In genomic region chr2:237321746-237322145, GRCh38 we compare ENCODE assay signal across 22 cellular contexts.
DNase-seq lines count a peak whose midpoint lies in the region; ATAC-seq and TF ChIP-seq lines count a peak whose summit lies in the region.
"Had no signal": no experiment of that assay in that cellular context is flagged by ENCODE, and none has a peak within 500 bp of the region (broad histone marks: within the 10 kb centered on the region; RNA-seq: fewer than 3 reads in every experiment).

No MANE protein-coding gene starts in this region.

- H3K9ac ChIP-seq in adipocyte (ENCODE audit: low read length), result peak overlapping the region; percentile 60
- H3K9ac ChIP-seq: KMS-11, neural progenitor cell had no signal

- H3K36me3 ChIP-seq in adipocyte (ENCODE audit: control insufficient read depth, insufficient read depth, low read length, severe bottlenecking) (peaks cover 49% of the 10 kb centered on the region), heart left ventricle (peaks cover 0 to 12% (median 0%) of the 10 kb centered on the region in 9 donors), thyroid gland (no peaks in the 10 kb centered on the region), mucosa of descending colon (ENCODE audit: low read depth) (no peaks in the 10 kb centered on the region)
- H3K36me3 ChIP-seq: HAP-1, neural progenitor cell had no signal

- no peaks in the 10 kb centered on the region for H3K9me3 Mint-ChIP-seq in osteocyte (ENCODE audit: unreplicated experiment)
- H3K9me3 Mint-ChIP-seq: activated T-helper 2 cell treated with anti-CD3 and anti-CD28 coated beads, Interferon-gamma antibody, Interleukin-2, Interleukin-4, amounts not matched to agents 10 μg/mL and 5 μg/mL and 100 μg/mL, durations not matched to agents 14 hours and 24 hours and 36 hours; immature natural killer cell; neural progenitor cell had no signal

- no peaks in the 10 kb centered on the region for H3K27me3 Mint-ChIP-seq in osteocyte (ENCODE audit: unreplicated experiment)

- H3K4me3 Mint-ChIP-seq in osteocyte (ENCODE audit: unreplicated experiment), result no peak overlapping the region
- H3K4me3 Mint-ChIP-seq: activated CD8-positive, alpha-beta T cell treated with anti-CD3 and anti-CD28 coated beads, Interleukin-2, amount 10 ng/mL, durations not matched to agents 7 days and 5 days; immature natural killer cell; neural progenitor cell had no signal

- peak overlapping the region; percentile 10 to 92 (median 54) for H3K27ac ChIP-seq in heart left ventricle
- H3K27ac ChIP-seq in thyroid gland, result peak overlapping the region in 2 of 3 donors; percentile 57 to 69
- H3K27ac ChIP-seq: KMS-11, neural progenitor cell, SJSA1 had no signal

- peak overlapping the region; percentile 50 for H3K27ac Mint-ChIP-seq in osteocyte (ENCODE audit: unreplicated experiment)
- H3K27ac Mint-ChIP-seq: activated CD8-positive, alpha-beta T cell treated with anti-CD3 and anti-CD28 coated beads, Interleukin-2, amount 10 ng/mL, durations not matched to agents 7 days and 5 days; activated T-helper 2 cell treated with anti-CD3 and anti-CD28 coated beads, Interferon-gamma antibody, Interleukin-2, Interleukin-4, amounts not matched to agents 10 μg/mL and 5 μg/mL and 100 μg/mL, durations not matched to agents 14 hours and 24 hours and 36 hours; immature natural killer cell; neural progenitor cell had no signal

- H3K4me1 ChIP-seq in adipocyte (ENCODE audit: control insufficient read depth, insufficient read depth, low read length) (peaks cover 65% of the 10 kb centered on the region), heart left ventricle (peaks cover 0 to 52% (median 9%) of the 10 kb centered on the region in 12 donors), thyroid gland (peaks cover 3 to 26% of the 10 kb centered on the region in 2 donors), mucosa of descending colon (ENCODE audit: low read depth) (no peaks in the 10 kb centered on the region)
- H3K4me1 ChIP-seq: HAP-1, neural progenitor cell had no signal

- H3K4me3 ChIP-seq in adipocyte (ENCODE audit: low read length), result no peak overlapping the region
- H3K4me3 ChIP-seq in heart left ventricle, result no peak overlapping the region
- H3K4me3 ChIP-seq in thyroid gland (replicated peaks in 1 of 3), result no peak overlapping the region
- H3K4me3 ChIP-seq in mucosa of descending colon, result no peak overlapping the region
- H3K4me3 ChIP-seq: HAP-1, neural progenitor cell, SJSA1 had no signal

- TF ChIP-seq CTCF in heart left ventricle (IDR thresholded peaks at IDR 0.05) (no peak), osteocyte (IDR thresholded peaks at IDR 0.05) (no peak), thyroid gland (IDR thresholded peaks at IDR 0.05) (no peak), omental fat pad (IDR thresholded peaks at IDR 0.05) (no peak), mucosa of descending colon (IDR thresholded peaks at IDR 0.05) (no peak)

- peaks cover 54% of the 10 kb centered on the region for H3K4me1 Mint-ChIP-seq in osteocyte (ENCODE audit: unreplicated experiment)
- H3K4me1 Mint-ChIP-seq: immature natural killer cell had no signal

- H3K36me3 Mint-ChIP-seq in osteocyte (ENCODE audit: unreplicated experiment), result peaks cover 5% of the 10 kb centered on the region
- H3K36me3 Mint-ChIP-seq: immature natural killer cell, neural progenitor cell had no signal

- no peaks in the 10 kb centered on the region for H3K9me3 ChIP-seq in adipocyte (ENCODE audit: control insufficient read depth, low read length)
- no peaks in the 10 kb centered on the region for H3K9me3 ChIP-seq in heart left ventricle
- H3K9me3 ChIP-seq in thyroid gland, result no peaks in the 10 kb centered on the region
- H3K9me3 ChIP-seq in mucosa of descending colon, result no peaks in the 10 kb centered on the region
- H3K9me3 ChIP-seq: HAP-1, SJSA1 had no signal

- WGBS in heart left ventricle, 4 donors, result 84 to 89% (median 85%) methylated on average over 7 of the region's 7 CpGs
- WGBS in thyroid gland, 2 donors, result 84% methylated on average over 7 of the region's 7 CpGs

- intact Hi-C loops in heart left ventricle (cut with DNase I) (loop anchor here in 7 of 10 donors (2.0 to 10.0 kb wide), 6 partner anchors 81 to 159 kb away; no protein-coding TSS in a partner anchor), thyroid gland (cut with DNase I) (loop anchor here (5.0 kb wide), 1 partner anchor 154 kb away; no protein-coding TSS in a partner anchor), mucosa of descending colon (cut with DNase I, micrococcal nuclease) (no loop called here)

- H3K27me3 ChIP-seq in adipocyte (replicated peaks; ENCODE audit: control insufficient read depth, insufficient read depth, low read length), result no peaks in the 10 kb centered on the region
- H3K27me3 ChIP-seq in heart left ventricle, result no peaks in the 10 kb centered on the region
- no peaks in the 10 kb centered on the region for H3K27me3 ChIP-seq in thyroid gland
- H3K27me3 ChIP-seq: neural progenitor cell, SJSA1 had no signal

- no peak for DNase-seq in adipocyte (ENCODE audit: low read depth)
- no peak for DNase-seq in heart left ventricle
- no peak for DNase-seq in osteocyte (ENCODE audit: extremely low spot score, unreplicated experiment)
- DNase-seq in thyroid gland, result no peak
- DNase-seq in omental fat pad (ENCODE audit: low spot score), result no peak
- DNase-seq in anterior cingulate cortex (lab: John Stamatoyannopoulos, UW), result no peak
- DNase-seq in mucosa of descending colon, result no peak
- DNase-seq: activated CD4-positive, CD25-positive, alpha-beta regulatory T cell; activated CD8-positive, alpha-beta T cell treated with anti-CD3 and anti-CD28 coated beads, Interleukin-2, amount 10 ng/mL, durations not matched to agents 7 days and 5 days; glutamatergic neuron; immature natural killer cell; mesendoderm; NCI-H1092; NCI-H2107; NCI-H524 treated with DMSO at 0.1 percent for 48 hours; stimulated activated CD4-positive, alpha-beta T cell treated with anti-CD3 and anti-CD28 coated beads, Interleukin-4, amount 100 ng/mL, for 1 hour had no signal

- TF ChIP-seq POLR2A in heart left ventricle (IDR thresholded peaks at IDR 0.05) (no peak), thyroid gland (IDR thresholded peaks at IDR 0.05) (no peak)

- ATAC-seq in heart left ventricle, result peak in 2 of 4 donors; percentile 7 to 19
- no peak for ATAC-seq in GM21737 (IDR thresholded peaks at IDR 0.05; ENCODE audit: unreplicated experiment)
- no peak for ATAC-seq in omental fat pad (ENCODE audit: low FRiP score)
- ATAC-seq in mucosa of descending colon, result no peak
- ATAC-seq: activated CD8-positive, alpha-beta T cell treated with anti-CD3 and anti-CD28 coated beads, Interleukin-2, amount 10 ng/mL, durations not matched to agents 7 days and 5 days had no signal

Comparison
In these comparisons a context has a peak if more than half of its experiments do, and no peak if none do; other contexts are left out.
1. intact Hi-C loops: an anchor here in heart left ventricle (2.0 to 10.0 kb wide) and thyroid gland (5.0 kb wide); none called in mucosa of descending colon.